In genomic region chr19:14196105-14196504, GRCh38 we compare ENCODE assay signal across 8 cellular contexts. TPM values are rescaled to one million over a fixed set of nuclear protein-coding genes. Genes with fewer than 3 reads are reported as not detected.
A peak's percentile ranks its signal among the peaks of the same experiment; 100 is the strongest.
DNase-seq lines count a peak whose midpoint lies in the region; ATAC-seq, FAIRE-seq and TF ChIP-seq lines count a peak whose summit lies in the region.
"Not testable (repeated sequence)": the region's sequence is repeated elsewhere in the genome, so short reads cannot be mapped to it uniquely, and the experiment has no call there.

No MANE protein-coding gene starts in this region.

- H3K9me3 Mint-ChIP-seq in activated T-cell treated with anti-CD3 and anti-CD28 coated beads, Interleukin-2, amount 50 U/mL, for 4 hours: not testable (repeated sequence)

- not testable (repeated sequence) for FAIRE-seq in urothelium cell line (lab: Jason Lieb, UNC)

- peak overlapping the region; percentile 19 for H3K4me3 Mint-ChIP-seq in activated T-cell treated with anti-CD3 and anti-CD28 coated beads, Interleukin-2, amount 50 U/mL, for 4 hours

- H3K4me1 Mint-ChIP-seq in activated T-cell treated with anti-CD3 and anti-CD28 coated beads, Interleukin-2, amount 50 U/mL, for 4 hours (ENCODE audit: low read depth): peaks cover 19% of the 10 kb centered on the region

- H3K4me3 ChIP-seq in NB4 (ENCODE audit: low read depth, low read length): not testable (repeated sequence)

- ATAC-seq in activated T-cell treated with anti-CD3 and anti-CD28 coated beads, Interleukin-2, amount 50 U/mL, for 4 hours: peak; percentile 78 to 82
- ATAC-seq in left lobe of liver: peak; percentile 81

- not testable (repeated sequence) for H3K27me3 Mint-ChIP-seq in activated T-cell treated with anti-CD3 and anti-CD28 coated beads, Interleukin-2, amount 50 U/mL, for 4 hours (ENCODE audit: low read depth)

- not testable (repeated sequence) for H3K36me3 Mint-ChIP-seq in activated T-cell treated with anti-CD3 and anti-CD28 coated beads, Interleukin-2, amount 50 U/mL, for 4 hours (ENCODE audit: insufficient read depth)

- DNase-seq in GM10266 (ENCODE audit: extremely low spot score): peak; percentile 69
- DNase-seq in NB4 (ENCODE audit: low read depth): peak; percentile 73
- peak; percentile 23 for DNase-seq in SW480 (ENCODE audit: low spot score)
- peak; percentile 78 for DNase-seq in activated T-cell treated with anti-CD3 and anti-CD28 coated beads, Interleukin-2, amount 50 U/mL, for 4 hours
- peak; percentile 75 for DNase-seq in effector CD4-positive, alpha-beta T cell
- peak; percentile 53 for DNase-seq in left lobe of liver (ENCODE audit: low spot score)
- DNase-seq in stimulated activated CD4-positive, alpha-beta T cell treated with anti-CD3 and anti-CD28 coated beads, Interleukin-12 subunit alpha, Interleukin-12 subunit beta, amount 100 ng/mL, for 48 hours (ENCODE audit: low read depth in 2 of 3, low spot score in 1 of 3): peak; percentile 61 to 70 (median 67)
- DNase-seq in urothelium cell line (ENCODE audit: low spot score): peak; percentile 29

- not testable (repeated sequence) for TF ChIP-seq POLR2A in NB4 (IDR thresholded peaks at IDR 0.05; ENCODE audit: extremely low read depth, insufficient read length)

- TF ChIP-seq CTCF in GM10266 (IDR thresholded peaks at IDR 0.05; ENCODE audit: control insufficient read depth, insufficient read depth, low read depth, missing control alignments): peak; percentile 83
- TF ChIP-seq CTCF in NB4 (IDR thresholded peaks at IDR 0.05; ENCODE audit: low read depth, low read length): peak; percentile 60

RNA-seq across cellular contexts. Expression of gene ADGRL1, which starts 9.9 kb away (rescaled TPM):
- total RNA-seq in activated T-cell treated with anti-CD3 and anti-CD28 coated beads, Interleukin-2, amount 50 U/mL, for 4 hours: 10 to 100 TPM; 22.2 to 30.2 (median 23.6) TPM
- total RNA-seq in left lobe of liver: 1.3 TPM

RNA-seq across cellular contexts. Expression of gene ASF1B, which starts 59.7 kb away (rescaled TPM):
- 10 to 100 TPM; 18.5 to 26.7 (median 21.0) TPM for total RNA-seq in activated T-cell treated with anti-CD3 and anti-CD28 coated beads, Interleukin-2, amount 50 U/mL, for 4 hours
- total RNA-seq in left lobe of liver: 0.45 TPM

Comparison
In these comparisons a context has a peak if more than half of its experiments do, and no peak if none do; other contexts are left out.
1. DNase-seq: peak in every context shown above with its lines; median percentile 78 in activated T-cell treated with anti-CD3 and anti-CD28 coated beads, Interleukin-2, amount 50 U/mL, for 4 hours; 75 in effector CD4-positive, alpha-beta T cell; 73 in NB4; 69 in GM10266; 67 in stimulated activated CD4-positive, alpha-beta T cell treated with anti-CD3 and anti-CD28 coated beads, Interleukin-12 subunit alpha, Interleukin-12 subunit beta, amount 100 ng/mL, for 48 hours; 53 in left lobe of liver; 29 in urothelium cell line; 23 in SW480.
2. RNA of gene ADGRL1, which starts 9.9 kb away (total RNA-seq): 22.2 to 30.2 TPM in activated T-cell treated with anti-CD3 and anti-CD28 coated beads, Interleukin-2, amount 50 U/mL, for 4 hours; 1.3 TPM in left lobe of liver (single experiment); every median in the first group is over 10 times any median in the second.
3. RNA of gene ASF1B, which starts 59.7 kb away (total RNA-seq): 18.5 to 26.7 TPM in activated T-cell treated with anti-CD3 and anti-CD28 coated beads, Interleukin-2, amount 50 U/mL, for 4 hours; 0.45 TPM in left lobe of liver (single experiment); every median in the first group is over 10 times any median in the second.